ENCODE assay signal across 8 cellular contexts in genomic region chr5:158812381-158812780, GRCh38.
DNase-seq lines count a peak whose midpoint lies in the region; ATAC-seq lines count a peak whose summit lies in the region.

No MANE protein-coding gene starts in this region.

- CTCF ChIA-PET in activated CD4-positive, alpha-beta memory T cell treated with anti-CD3 and anti-CD28 coated beads, Interleukin-2, amount 10 ng/mL, durations not matched to agents 7 days and 5 days (lab: Charles Lee): interaction anchor here (0.8 to 1.4 kb wide), 2 partner anchors 310 to 737 kb away, joined by 3 to 4 read pairs; no protein-coding TSS in a partner anchor

- POLR2A ChIA-PET in activated CD4-positive, alpha-beta memory T cell treated with anti-CD3 and anti-CD28 coated beads, Interleukin-2, amount 10 ng/mL, durations not matched to agents 7 days and 5 days (lab: Charles Lee): interaction anchor here (0.6 kb wide), 1 partner anchor 1354 kb away, joined by 3 read pairs; no protein-coding TSS in a partner anchor

- peaks cover 36% of the 10 kb centered on the region for H3K4me1 Mint-ChIP-seq in activated CD4-positive, alpha-beta memory T cell treated with anti-CD3 and anti-CD28 coated beads, Interleukin-2, amount 10 ng/mL, durations not matched to agents 7 days and 5 days
- H3K4me1 Mint-ChIP-seq in naive B cell: peaks cover 88 to 100% (median 93%) of the 10 kb centered on the region in 3 donors

- no peak overlapping the region for H3K4me3 Mint-ChIP-seq in activated CD4-positive, alpha-beta memory T cell treated with anti-CD3 and anti-CD28 coated beads, Interleukin-2, amount 10 ng/mL, durations not matched to agents 7 days and 5 days
- peak overlapping the region; percentile 61 to 87 (median 77) for H3K4me3 Mint-ChIP-seq in naive B cell

- H3K9me3 Mint-ChIP-seq in activated CD4-positive, alpha-beta memory T cell treated with anti-CD3 and anti-CD28 coated beads, Interleukin-2, amount 10 ng/mL, durations not matched to agents 7 days and 5 days: peaks cover 9% of the 10 kb centered on the region
- peaks cover 0 to 1% (median 0%) of the 10 kb centered on the region in 7 donors for H3K9me3 Mint-ChIP-seq in naive B cell

- peak; percentile 62 for ATAC-seq in GM19328 (IDR thresholded peaks at IDR 0.05; ENCODE audit: unreplicated experiment)
- peak; percentile 79 for ATAC-seq in HG03135 (IDR thresholded peaks at IDR 0.05; ENCODE audit: unreplicated experiment)
- ATAC-seq in naive B cell (ENCODE audit: low read depth in 2 of 2): peak; percentile 89 to 92

- peaks cover 6% of the 10 kb centered on the region for H3K36me3 Mint-ChIP-seq in activated CD4-positive, alpha-beta memory T cell treated with anti-CD3 and anti-CD28 coated beads, Interleukin-2, amount 10 ng/mL, durations not matched to agents 7 days and 5 days (ENCODE audit: low read depth)
- peaks cover 9 to 20% of the 10 kb centered on the region in 2 donors for H3K36me3 Mint-ChIP-seq in naive B cell

- peaks cover 8% of the 10 kb centered on the region for H3K27me3 Mint-ChIP-seq in activated CD4-positive, alpha-beta memory T cell treated with anti-CD3 and anti-CD28 coated beads, Interleukin-2, amount 10 ng/mL, durations not matched to agents 7 days and 5 days
- H3K27me3 Mint-ChIP-seq in naive B cell: no peaks in the 10 kb centered on the region

- peak overlapping the region; percentile 38 for H3K27ac Mint-ChIP-seq in activated CD4-positive, alpha-beta memory T cell treated with anti-CD3 and anti-CD28 coated beads, Interleukin-2, amount 10 ng/mL, durations not matched to agents 7 days and 5 days
- H3K27ac Mint-ChIP-seq in naive B cell: peak overlapping the region; percentile 88 to 99 (median 95)

- DNase-seq in activated CD4-positive, alpha-beta memory T cell treated with anti-CD3 and anti-CD28 coated beads, Interleukin-2, amount 10 ng/mL, durations not matched to agents 7 days and 5 days: peak; percentile 63
- DNase-seq in naive B cell (peak; percentile 84), SHP77 treated with DMSO at 0.1 percent for 48 hours (lab: John Stamatoyannopoulos, UW) (no peak), AG08395 (ENCODE audit: low spot score) (no peak), HPDE6-E6E7 (ENCODE audit: extremely low spot score) (no peak), NCI-H446 treated with DMSO at 0.1 percent for 48 hours (lab: John Stamatoyannopoulos, UW) (no peak)

Comparison
In these comparisons a context has a peak if more than half of its experiments do, and no peak if none do; other contexts are left out.
1. DNase-seq: peak in activated CD4-positive, alpha-beta memory T cell treated with anti-CD3 and anti-CD28 coated beads, Interleukin-2, amount 10 ng/mL, durations not matched to agents 7 days and 5 days (single experiment) and naive B cell (single experiment); none in SHP77 treated with DMSO at 0.1 percent for 48 hours (single experiment), AG08395 (single experiment), HPDE6-E6E7 (single experiment) and NCI-H446 treated with DMSO at 0.1 percent for 48 hours (single experiment).
2. Peak in every context shown above with its lines, with median percentiles within 50 percentile points of each other: ATAC-seq.